Comparison of ENCODE assay signal across 23 cellular contexts in the genomic region with DNA sequence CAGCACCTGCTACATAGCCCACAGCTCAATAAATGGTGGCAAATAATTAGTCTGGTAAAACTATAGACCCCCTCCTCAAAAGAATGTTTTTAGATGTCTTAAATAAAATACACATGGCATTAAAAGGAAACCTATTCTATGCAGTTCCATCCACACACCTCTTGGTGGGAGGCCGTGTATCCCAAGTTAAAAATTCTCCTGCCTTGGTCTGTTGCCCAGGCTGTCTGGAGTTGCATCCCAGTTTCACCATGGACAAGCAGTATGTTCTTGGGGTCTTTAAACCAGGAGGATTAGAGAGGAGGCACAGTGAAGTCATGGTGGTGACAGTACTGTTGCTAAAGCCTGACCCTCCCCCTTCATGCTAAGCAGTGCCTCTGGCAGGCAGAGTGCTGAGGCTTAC.
"Had no signal": no experiment of that assay in that cellular context is flagged by ENCODE, and none has a peak within 500 bp of the region (broad histone marks: within the 10 kb centered on the region; RNA-seq: fewer than 3 reads in every experiment).

No MANE protein-coding gene starts in this region.

- H3K36me3 ChIP-seq: brain microvascular endothelial cell, cardiac muscle cell had no signal

- FAIRE-seq: RCC 7860, TTC549 had no signal

- H3K4me3 ChIP-seq: cardiac muscle cell had no signal

- ATAC-seq: activated T-cell treated with anti-CD3 and anti-CD28 coated beads, Interleukin-2, amount 50 U/mL, for 4 hours had no signal

- H3K27me3 ChIP-seq: brain microvascular endothelial cell, cardiac muscle cell had no signal

- DNase-seq: activated B cell treated with CpG ODN at 0.5 μM for 24 hours; activated CD4-positive, alpha-beta memory T cell treated with anti-CD3 and anti-CD28 coated beads for 36 hours; activated CD4-positive, alpha-beta T cell treated with anti-CD3 and anti-CD28 coated beads for 1 hour; activated CD4-positive, alpha-beta T cell treated with anti-CD3 and anti-CD28 coated beads, Interleukin-2, amount 10 ng/mL, durations not matched to agents 7 days and 5 days; activated CD8-positive, alpha-beta memory T cell treated with anti-CD3 and anti-CD28 coated beads for 24 hours; activated gamma-delta T cell; activated naive CD4-positive, alpha-beta T cell treated with anti-CD3 and anti-CD28 coated beads for 36 hours; activated T-cell treated with anti-CD3 and anti-CD28 coated beads, Interleukin-2, amount 50 U/mL, for 4 hours; amygdala; brain microvascular endothelial cell; KG1; NCI-H1092; NCI-H1417; NCI-H1930; NCI-H2171; NCI-H226; NCI-H69; SHP77 treated with DMSO at 0.1 percent for 48 hours; T-helper 2 cell; T1000 had no signal

- H3K27ac ChIP-seq: brain microvascular endothelial cell, cardiac muscle cell had no signal
